1 cellular context compared by ENCODE assay signal in the genomic region with DNA sequence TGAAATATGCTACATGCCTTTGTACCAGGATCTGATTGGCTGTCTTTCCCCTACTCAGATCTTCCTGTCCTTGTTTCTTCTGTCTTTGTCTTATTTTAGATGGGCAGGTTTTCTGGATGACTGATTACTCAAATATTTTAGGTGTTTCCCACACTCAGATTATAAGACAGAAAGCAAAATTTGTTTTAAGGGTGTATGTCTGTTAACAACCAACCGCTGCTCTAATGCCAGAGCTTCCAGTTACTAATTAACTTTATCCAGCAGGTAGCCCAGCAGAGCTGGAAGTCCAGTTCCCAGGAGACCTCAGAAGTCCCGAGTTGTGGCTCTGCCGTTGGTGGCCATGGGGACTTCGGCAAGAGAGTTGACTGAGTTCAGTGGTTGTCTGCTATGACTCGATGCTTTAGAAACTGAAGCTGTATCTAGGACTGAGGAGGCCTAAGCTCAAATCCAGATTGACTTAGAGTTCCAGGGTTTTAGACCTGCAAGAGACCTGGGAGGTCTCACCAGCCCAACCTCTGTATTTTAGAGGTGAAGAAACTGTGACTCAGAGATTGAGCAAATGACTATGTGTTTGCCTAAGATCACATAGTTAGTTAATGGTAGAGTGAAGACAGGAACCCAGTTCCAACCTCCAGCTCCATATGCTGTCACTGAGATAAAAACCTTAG.
A peak's percentile ranks its signal among the peaks of the same experiment; 100 is the strongest.
TF ChIP-seq lines count a peak whose summit lies in the region.

No MANE protein-coding gene starts in this region.

TF ChIP-seq in GM12878, 131 proteins besides CTCF, POLR2A, EP300 and RAD21 (continued from another document):
- TF ChIP-seq, protein P1, sequence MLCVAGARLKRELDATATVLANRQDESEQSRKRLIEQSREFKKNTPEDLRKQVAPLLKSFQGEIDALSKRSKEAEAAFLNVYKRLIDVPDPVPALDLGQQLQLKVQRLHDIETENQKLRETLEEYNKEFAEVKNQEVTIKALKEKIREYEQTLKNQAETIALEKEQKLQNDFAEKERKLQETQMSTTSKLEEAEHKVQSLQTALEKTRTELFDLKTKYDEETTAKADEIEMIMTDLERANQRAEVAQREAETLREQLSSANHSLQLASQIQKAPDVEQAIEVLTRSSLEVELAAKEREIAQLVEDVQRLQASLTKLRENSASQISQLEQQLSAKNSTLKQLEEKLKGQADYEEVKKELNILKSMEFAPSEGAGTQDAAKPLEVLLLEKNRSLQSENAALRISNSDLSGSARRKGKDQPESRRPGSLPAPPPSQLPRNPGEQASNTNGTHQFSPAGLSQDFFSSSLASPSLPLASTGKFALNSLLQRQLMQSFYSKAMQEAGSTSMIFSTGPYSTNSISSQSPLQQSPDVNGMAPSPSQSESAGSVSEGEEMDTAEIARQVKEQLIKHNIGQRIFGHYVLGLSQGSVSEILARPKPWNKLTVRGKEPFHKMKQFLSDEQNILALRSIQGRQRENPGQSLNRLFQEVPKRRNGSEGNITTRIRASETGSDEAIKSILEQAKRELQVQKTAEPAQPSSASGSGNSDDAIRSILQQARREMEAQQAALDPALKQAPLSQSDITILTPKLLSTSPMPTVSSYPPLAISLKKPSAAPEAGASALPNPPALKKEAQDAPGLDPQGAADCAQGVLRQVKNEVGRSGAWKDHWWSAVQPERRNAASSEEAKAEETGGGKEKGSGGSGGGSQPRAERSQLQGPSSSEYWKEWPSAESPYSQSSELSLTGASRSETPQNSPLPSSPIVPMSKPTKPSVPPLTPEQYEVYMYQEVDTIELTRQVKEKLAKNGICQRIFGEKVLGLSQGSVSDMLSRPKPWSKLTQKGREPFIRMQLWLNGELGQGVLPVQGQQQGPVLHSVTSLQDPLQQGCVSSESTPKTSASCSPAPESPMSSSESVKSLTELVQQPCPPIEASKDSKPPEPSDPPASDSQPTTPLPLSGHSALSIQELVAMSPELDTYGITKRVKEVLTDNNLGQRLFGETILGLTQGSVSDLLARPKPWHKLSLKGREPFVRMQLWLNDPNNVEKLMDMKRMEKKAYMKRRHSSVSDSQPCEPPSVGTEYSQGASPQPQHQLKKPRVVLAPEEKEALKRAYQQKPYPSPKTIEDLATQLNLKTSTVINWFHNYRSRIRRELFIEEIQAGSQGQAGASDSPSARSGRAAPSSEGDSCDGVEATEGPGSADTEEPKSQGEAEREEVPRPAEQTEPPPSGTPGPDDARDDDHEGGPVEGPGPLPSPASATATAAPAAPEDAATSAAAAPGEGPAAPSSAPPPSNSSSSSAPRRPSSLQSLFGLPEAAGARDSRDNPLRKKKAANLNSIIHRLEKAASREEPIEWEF (IDR thresholded peaks at IDR 0.05; ENCODE audit: insufficient replicate concordance, low read depth, low read length), result no peak
- TF ChIP-seq SRF (IDR thresholded peaks at IDR 0.05; ENCODE audit: low read depth in 2 of 2, low read length in 2 of 2) (no peak), POLR2AphosphoS5 (IDR thresholded peaks at IDR 0.05; ENCODE audit: low read length) (0 out of 2 replicates have a peak, but pooled peaks have one; percentile 28), DPF2 (IDR thresholded peaks at IDR 0.05) (peak; percentile 50; the same call in 1 of the 2 replicates), ZZZ3 (IDR thresholded peaks at IDR 0.05; ENCODE audit: control insufficient read depth, insufficient read length, low read depth) (no peak), MEF2B (IDR thresholded peaks at IDR 0.05; ENCODE audit: partially characterized antibody, poor library complexity, severe bottlenecking) (peak; percentile 79)
- TF ChIP-seq, protein P2, sequence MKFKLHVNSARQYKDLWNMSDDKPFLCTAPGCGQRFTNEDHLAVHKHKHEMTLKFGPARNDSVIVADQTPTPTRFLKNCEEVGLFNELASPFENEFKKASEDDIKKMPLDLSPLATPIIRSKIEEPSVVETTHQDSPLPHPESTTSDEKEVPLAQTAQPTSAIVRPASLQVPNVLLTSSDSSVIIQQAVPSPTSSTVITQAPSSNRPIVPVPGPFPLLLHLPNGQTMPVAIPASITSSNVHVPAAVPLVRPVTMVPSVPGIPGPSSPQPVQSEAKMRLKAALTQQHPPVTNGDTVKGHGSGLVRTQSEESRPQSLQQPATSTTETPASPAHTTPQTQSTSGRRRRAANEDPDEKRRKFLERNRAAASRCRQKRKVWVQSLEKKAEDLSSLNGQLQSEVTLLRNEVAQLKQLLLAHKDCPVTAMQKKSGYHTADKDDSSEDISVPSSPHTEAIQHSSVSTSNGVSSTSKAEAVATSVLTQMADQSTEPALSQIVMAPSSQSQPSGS (IDR thresholded peaks at IDR 0.05; ENCODE audit: low read length), result peak; percentile 22; the same call in 1 of the 2 replicates
